In genomic region chr16:29899516-29900101, GRCh38 we compare ENCODE assay signal across 8 cellular contexts. TPM values are rescaled to one million over a fixed set of nuclear protein-coding genes. Genes with fewer than 3 reads are reported as not detected.
DNase-seq lines count a peak whose midpoint lies in the region; ATAC-seq and TF ChIP-seq lines count a peak whose summit lies in the region.

SEZ6L2 (minus strand) TSS chr16:29899550; CDS start chr16:29899019, 531 bp downstream.

- H2AFZ ChIP-seq in neuronal stem cell (ENCODE audit: low read length) = peak within 1 kb of the TSS; percentile 96

- H3K18ac ChIP-seq in neuronal stem cell (ENCODE audit: low read length) = no peak within 1 kb of the TSS

- H2BK5ac ChIP-seq in neuronal stem cell (ENCODE audit: low read length) = peak within 1 kb of the TSS; percentile 53

- DNase-seq in NCI-H526 treated with DMSO at 0.1 percent for 48 hours (lab: John Stamatoyannopoulos, UW) (peak; percentile 92), globus pallidus (ENCODE audit: low spot score) (peak; percentile 87), neuronal stem cell (ENCODE audit: low spot score) (peak; percentile 84), upper lobe of left lung (peak in 1 of 2 donors; percentile 73)
- DNase-seq in activated T-helper 1 cell treated with anti-CD3 and anti-CD28 coated beads, Interleukin-2, amount 50 U/mL, for 16 hours (ENCODE audit: low read depth in 1 of 2, low spot score in 1 of 2) = peak; percentile 63 to 64

- H4K8ac ChIP-seq in neuronal stem cell (ENCODE audit: low read depth, low read length) = no peak within 1 kb of the TSS

- no peak within 1 kb of the TSS for H2BK12ac ChIP-seq in neuronal stem cell (ENCODE audit: low read length)

- H3K4ac ChIP-seq in neuronal stem cell (ENCODE audit: low read length) = no peak within 1 kb of the TSS

- H3K14ac ChIP-seq in neuronal stem cell (ENCODE audit: low read length) = no peak within 1 kb of the TSS

- H3K23ac ChIP-seq in neuronal stem cell (ENCODE audit: low read depth, low read length, poor library complexity) = peak within 1 kb of the TSS; percentile 91

- TF ChIP-seq POLR2A in upper lobe of left lung (IDR thresholded peaks at IDR 0.05) = no peak

- H2AK5ac ChIP-seq in neuronal stem cell (ENCODE audit: low read depth, low read length) = no peak within 1 kb of the TSS

- no peak; the same call in 1 of the 2 replicates for TF ChIP-seq CTCF in C4-2B (conservative IDR thresholded peaks at IDR 0.05)
- peak in 3 of 6 experiments; percentile 4 to 29 (median 24) for TF ChIP-seq CTCF in upper lobe of left lung (IDR thresholded peaks at IDR 0.05)

- no peak within 1 kb of the TSS for H2BK120ac ChIP-seq in neuronal stem cell (ENCODE audit: low read depth, low read length)

- no peak for TF ChIP-seq EP300 in upper lobe of left lung (IDR thresholded peaks at IDR 0.05)

- peak within 1 kb of the TSS; percentile 60 for H3K9ac ChIP-seq in neuronal stem cell (ENCODE audit: low read depth, low read length, poor library complexity)

- peak within 1 kb of the TSS; percentile 89 for H3K4me2 ChIP-seq in neuronal stem cell (ENCODE audit: insufficient read depth, low read length, poor library complexity, severe bottlenecking)

- H3K9me3 ChIP-seq in neuronal stem cell (replicated peaks in 1 of 2; ENCODE audit: control insufficient read depth in 2 of 2, insufficient read depth in 1 of 2, low read depth in 1 of 2, low read length in 2 of 2) (no peaks in the 10 kb centered on the region), upper lobe of left lung (no peaks in the 10 kb centered on the region)

- H3K79me1 ChIP-seq in neuronal stem cell (ENCODE audit: low read depth, low read length) = no peaks in the 10 kb centered on the region

- H3K4me3 ChIP-seq in neuronal stem cell (ENCODE audit: low read length in 2 of 2) = peak within 1 kb of the TSS; percentile 59 to 84
- peak within 1 kb of the TSS; percentile 64 to 77 (median 72) for H3K4me3 ChIP-seq in upper lobe of left lung

- H4K91ac ChIP-seq in neuronal stem cell (ENCODE audit: low read depth, low read length, poor library complexity) = no peak within 1 kb of the TSS

- H2BK15ac ChIP-seq in neuronal stem cell (ENCODE audit: low read length) = no peak within 1 kb of the TSS

- H3K27me3 ChIP-seq in neuronal stem cell (ENCODE audit: control insufficient read depth in 3 of 3, insufficient read depth in 3 of 3, low read depth in 1 of 3, low read length in 3 of 3) (peaks cover 0 to 23% (median 4%) of the 10 kb centered on the region in 3 experiments), upper lobe of left lung (peaks cover 0 to 15% (median 4%) of the 10 kb centered on the region in 4 donors)

- H3K36me3 ChIP-seq in neuronal stem cell (replicated peaks in 1 of 2; ENCODE audit: control insufficient read depth in 2 of 2, insufficient read depth in 2 of 2, low read length in 2 of 2) (no peaks in the 10 kb centered on the region), upper lobe of left lung (no peaks in the 10 kb centered on the region)

- H3K27ac ChIP-seq in C4-2B = peak within 1 kb of the TSS; percentile 82
- no peak within 1 kb of the TSS for H3K27ac ChIP-seq in neuronal stem cell (replicated peaks; ENCODE audit: low read length)
- peak within 1 kb of the TSS in 1 of 4 donors; percentile 56 for H3K27ac ChIP-seq in upper lobe of left lung

- no CpG with 5 or more reads among the region's 29 CpGs for WGBS in neuronal stem cell (ENCODE audit: extremely low coverage in 2 of 2, insufficient read length in 2 of 2, insufficient replicate concordance in 1 of 2), 2 donors
- 2% methylated on average over 16 to 20 of the region's 29 CpGs for WGBS in upper lobe of left lung, 2 donors

- ATAC-seq in HG02840 (IDR thresholded peaks at IDR 0.05; ENCODE audit: low FRiP score, unreplicated experiment) (peak; percentile 59), upper lobe of left lung (ENCODE audit: low FRiP score in 2 of 2) (peak; percentile 53 to 82), GM21526 (IDR thresholded peaks at IDR 0.05; ENCODE audit: low FRiP score, unreplicated experiment) (no peak)

- H3K4me1 ChIP-seq in neuronal stem cell (ENCODE audit: control insufficient read depth in 2 of 2, insufficient read depth in 1 of 2, low read depth in 1 of 2, low read length in 2 of 2) (peaks cover 15 to 18% of the 10 kb centered on the region in 2 donors), upper lobe of left lung (peaks cover 11 to 29% (median 20%) of the 10 kb centered on the region in 4 donors)

RNA-seq across cellular contexts. Expression of gene SEZ6L2, which starts in this region (rescaled TPM):
- polyA plus RNA-seq in neuronal stem cell (2013, experiment 1 of 2) = 17.7 TPM
- 16.7 TPM for polyA plus RNA-seq in neuronal stem cell (2013, experiment 2 of 2)
- 10 to 100 TPM in 3 of 6 donors, 1 to 10 TPM in 3; 4.2 to 13.5 (median 8.2) TPM for total RNA-seq in upper lobe of left lung
